ENCODE assay signal across 1 cellular context in the genomic region with DNA sequence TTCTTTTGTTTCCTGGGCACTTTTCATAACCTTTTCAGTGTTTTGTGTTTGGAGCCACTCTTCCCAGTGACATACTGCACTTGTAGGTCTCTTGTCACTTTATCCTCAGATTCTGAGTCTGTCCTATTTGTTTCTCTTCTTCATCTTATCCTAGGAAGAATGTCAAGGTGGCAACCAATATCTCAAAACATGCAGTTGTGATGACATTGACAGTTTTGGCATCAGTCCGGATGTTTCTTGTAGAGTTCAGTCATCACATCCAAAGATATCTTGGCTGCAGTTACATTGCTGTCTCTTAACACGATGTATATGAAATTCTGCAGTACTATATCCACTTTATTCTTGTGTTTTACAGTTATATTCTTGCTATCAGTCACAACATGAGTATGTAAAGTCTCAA.
TF ChIP-seq lines count a peak whose summit lies in the region.

No MANE protein-coding gene starts in this region.

TF ChIP-seq in GM12878, 131 proteins besides CTCF, POLR2A, EP300 and RAD21:
- TF ChIP-seq, protein P1, sequence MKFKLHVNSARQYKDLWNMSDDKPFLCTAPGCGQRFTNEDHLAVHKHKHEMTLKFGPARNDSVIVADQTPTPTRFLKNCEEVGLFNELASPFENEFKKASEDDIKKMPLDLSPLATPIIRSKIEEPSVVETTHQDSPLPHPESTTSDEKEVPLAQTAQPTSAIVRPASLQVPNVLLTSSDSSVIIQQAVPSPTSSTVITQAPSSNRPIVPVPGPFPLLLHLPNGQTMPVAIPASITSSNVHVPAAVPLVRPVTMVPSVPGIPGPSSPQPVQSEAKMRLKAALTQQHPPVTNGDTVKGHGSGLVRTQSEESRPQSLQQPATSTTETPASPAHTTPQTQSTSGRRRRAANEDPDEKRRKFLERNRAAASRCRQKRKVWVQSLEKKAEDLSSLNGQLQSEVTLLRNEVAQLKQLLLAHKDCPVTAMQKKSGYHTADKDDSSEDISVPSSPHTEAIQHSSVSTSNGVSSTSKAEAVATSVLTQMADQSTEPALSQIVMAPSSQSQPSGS (IDR thresholded peaks at IDR 0.05; ENCODE audit: low read length), result no peak
- TF ChIP-seq ZZZ3 (IDR thresholded peaks at IDR 0.05; ENCODE audit: control insufficient read depth, insufficient read length, low read depth) (no peak), SUZ12 (IDR thresholded peaks at IDR 0.05; ENCODE audit: unreplicated experiment) (no peak), TARDBP (IDR thresholded peaks at IDR 0.05; ENCODE audit: borderline replicate concordance) (no peak), IRF4 (IDR thresholded peaks at IDR 0.05; ENCODE audit: low read depth, low read length) (no peak)
